ENCODE assay signal across 15 cellular contexts in the genomic region with DNA sequence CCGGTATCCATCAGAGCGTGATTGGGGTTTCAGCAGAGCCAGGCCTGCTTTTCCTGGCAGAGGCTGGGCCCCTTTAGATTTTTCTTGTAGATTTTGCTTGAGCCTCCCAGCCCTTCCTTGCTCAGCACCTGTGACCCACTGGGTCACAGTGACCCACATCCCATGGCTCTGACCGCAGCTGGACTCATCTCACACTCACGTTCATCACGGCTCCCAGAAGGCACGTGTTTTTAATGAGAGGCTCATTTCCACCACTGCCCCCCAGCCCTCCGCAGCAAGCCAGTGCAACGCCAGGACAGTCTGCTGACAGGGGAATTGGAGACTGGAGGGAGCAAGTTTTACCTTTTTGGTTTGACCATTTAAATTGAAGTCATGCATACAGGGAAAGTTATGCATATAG.
DNase-seq lines count a peak whose midpoint lies in the region; TF ChIP-seq lines count a peak whose summit lies in the region.
"Had no signal": no experiment of that assay in that cellular context is flagged by ENCODE, and none has a peak within 500 bp of the region (broad histone marks: within the 10 kb centered on the region; RNA-seq: fewer than 3 reads in every experiment).

No MANE protein-coding gene starts in this region.

- H4K20me1 ChIP-seq in Karpas-422 (ENCODE audit: insufficient read depth, low read depth, low read length): no peaks in the 10 kb centered on the region

- BruUV-seq in Caco-2 (replicated peaks; lab: Mats Ljungman, UMichigan): no TSS peak

- DNase-seq in Caco-2 (no peak), Karpas-422 (no peak), fibroblast of villous mesenchyme (ENCODE audit: low read depth) (peak; percentile 33), spleen (peak; percentile 25), DMS53 treated with DMSO at 0.1 percent for 48 hours (lab: John Stamatoyannopoulos, UW; ENCODE audit: unreplicated experiment) (no peak), iPS-NIHi11 (ENCODE audit: low spot score) (no peak), DMS 273 treated with DMSO at 0.1 percent for 48 hours (lab: John Stamatoyannopoulos, UW) (no peak)
- DNase-seq: AML-193; CD4-positive, CD25-positive, alpha-beta regulatory T cell; DMS53; MV-4-11; NCI-H1417; NCI-H187 treated with DMSO at 0.1 percent for 48 hours; NCI-H748 treated with DMSO at 0.1 percent for 48 hours; PC-3 had no signal

- H3K4me3 Mint-ChIP-seq in Caco-2 (ENCODE audit: unreplicated experiment): no peak overlapping the region
- H3K4me3 Mint-ChIP-seq: CD4-positive, CD25-positive, alpha-beta regulatory T cell had no signal

- H3K27me3 ChIP-seq in Caco-2 (replicated peaks; ENCODE audit: control insufficient read depth, insufficient read depth, low read length) (no peaks in the 10 kb centered on the region), Karpas-422 (ENCODE audit: low read length) (no peaks in the 10 kb centered on the region), spleen (replicated peaks in 1 of 7) (no peaks in the 10 kb centered on the region)

- peak overlapping the region; percentile 14 for H3K27ac Mint-ChIP-seq in Caco-2 (ENCODE audit: unreplicated experiment)
- H3K27ac Mint-ChIP-seq: CD4-positive, CD25-positive, alpha-beta regulatory T cell had no signal

- no peak overlapping the region for H3K9ac ChIP-seq in Karpas-422 (ENCODE audit: low read length)

- H3K4me1 ChIP-seq in Caco-2 (peaks cover 18% of the 10 kb centered on the region), Karpas-422 (ENCODE audit: low read length) (peaks cover 57% of the 10 kb centered on the region), spleen (peaks cover 0 to 4% (median 0%) of the 10 kb centered on the region in 6 donors)

- no peaks in the 10 kb centered on the region for H3K27me3 Mint-ChIP-seq in Caco-2 (ENCODE audit: insufficient read depth, unreplicated experiment)
- H3K27me3 Mint-ChIP-seq: CD4-positive, CD25-positive, alpha-beta regulatory T cell had no signal

- H3K4me3 ChIP-seq in Caco-2 (ENCODE audit: low read depth, low read length) (no peak overlapping the region), Karpas-422 (ENCODE audit: low read length) (no peak overlapping the region), fibroblast of villous mesenchyme (ENCODE audit: low read depth, low read length) (no peak overlapping the region), spleen (no peak overlapping the region)

- H3K4me2 ChIP-seq in Karpas-422 (ENCODE audit: low read depth, low read length, poor library complexity, severe bottlenecking): no peak overlapping the region

- TF ChIP-seq CTCF in Caco-2 (IDR thresholded peaks at IDR 0.05; ENCODE audit: insufficient read depth in 1 of 2, low read depth in 1 of 2, low read length in 1 of 2, severe bottlenecking in 1 of 2, unreplicated experiment in 1 of 2) (no peak), fibroblast of villous mesenchyme (IDR thresholded peaks at IDR 0.05; ENCODE audit: insufficient read depth, low read depth, low read length) (no peak), spleen (IDR thresholded peaks at IDR 0.05 in 8 of 11, conservative IDR thresholded peaks at IDR 0.05 in 3 of 11) (no peak)

- H3K9me2 ChIP-seq in Karpas-422 (replicated peaks; ENCODE audit: insufficient read depth, low read length): no peaks in the 10 kb centered on the region

- H2AFZ ChIP-seq in Karpas-422 (ENCODE audit: low read length): no peak overlapping the region

- H3K9me3 Mint-ChIP-seq in Caco-2 (ENCODE audit: unreplicated experiment): peaks cover under 1% of the 10 kb centered on the region

- H3K27ac ChIP-seq in Karpas-422 (ENCODE audit: low read length): 0 out of 2 replicates have a peak overlapping the region, but pooled peaks have one; percentile 65
- no peak overlapping the region for H3K27ac ChIP-seq in spleen

- 88 to 96% (median 95%) methylated on average over 8 of the region's 8 CpGs for WGBS in spleen, 5 donors

- CTCF ChIA-PET in Caco-2 (lab: Charles Lee): no interaction called here

- POLR2A ChIA-PET in Caco-2 (lab: Charles Lee): no interaction called here

- peaks cover 77% of the 10 kb centered on the region for H3K79me2 ChIP-seq in Karpas-422 (ENCODE audit: low read length)

- intact Hi-C loops in Caco-2 (cut with micrococcal nuclease; ENCODE audit: unreplicated experiment): no loop called here
- intact Hi-C loops in spleen (cut with DNase I; ENCODE audit: low total_unique reads): no loop called here

- H3K36me3 Mint-ChIP-seq in Caco-2 (ENCODE audit: insufficient read depth, unreplicated experiment): peaks cover 54% of the 10 kb centered on the region

- H3K4me1 Mint-ChIP-seq in Caco-2 (ENCODE audit: low read depth, unreplicated experiment): peaks cover 34% of the 10 kb centered on the region

- TF ChIP-seq POLR2A in spleen (IDR thresholded peaks at IDR 0.05): no peak

- H3K9me3 ChIP-seq in Caco-2 (no peaks in the 10 kb centered on the region), Karpas-422 (ENCODE audit: low read length) (no peaks in the 10 kb centered on the region), spleen (no peaks in the 10 kb centered on the region)

- H3K36me3 ChIP-seq in Caco-2 (ENCODE audit: control insufficient read depth, insufficient read depth, low read length): no peaks in the 10 kb centered on the region
- no peaks in the 10 kb centered on the region for H3K36me3 ChIP-seq in Karpas-422 (ENCODE audit: insufficient read depth, low read length)
- H3K36me3 ChIP-seq in spleen: peaks cover 0 to 17% (median 0%) of the 10 kb centered on the region in 6 donors

Comparison
In these comparisons a context has a peak if more than half of its experiments do, and no peak if none do; other contexts are left out.
1. DNase-seq: peak in fibroblast of villous mesenchyme (single experiment) and spleen (single experiment); none in Caco-2 (0 of 2), Karpas-422 (single experiment), DMS53 treated with DMSO at 0.1 percent for 48 hours (single experiment), iPS-NIHi11 (single experiment) and DMS 273 treated with DMSO at 0.1 percent for 48 hours (single experiment).